In genomic region chr7:116576350-116577319, GRCh38 we compare ENCODE assay signal across 8 cellular contexts. TPM values are rescaled to one million over a fixed set of nuclear protein-coding genes. Genes with fewer than 3 reads are reported as not detected.
DNase-seq lines count a peak whose midpoint lies in the region; ATAC-seq and TF ChIP-seq lines count a peak whose summit lies in the region.

No MANE protein-coding gene starts in this region.

- TF ChIP-seq CTCF in fibroblast of lung (conservative IDR thresholded peaks at IDR 0.05 in 1 of 2, IDR thresholded peaks at IDR 0.05 in 1 of 2; ENCODE audit: low read depth in 1 of 2, low read length in 2 of 2) = peak in 1 of 2 donors; percentile 4
- no peak for TF ChIP-seq CTCF in thyroid gland (IDR thresholded peaks at IDR 0.05)

- H3K79me2 ChIP-seq in fibroblast of lung (ENCODE audit: control insufficient read depth, insufficient read depth, low read length) = no peaks in the 10 kb centered on the region

- no peaks in the 10 kb centered on the region for H3K36me3 ChIP-seq in fibroblast of lung (ENCODE audit: control insufficient read depth, insufficient read depth, low read length)
- H3K36me3 ChIP-seq in thyroid gland = no peaks in the 10 kb centered on the region

- no peak for DNase-seq in activated T-cell treated with anti-CD3 and anti-CD28 coated beads, Interleukin-2, amount 50 U/mL, for 4 hours
- DNase-seq in activated T-cell treated with anti-CD3 and anti-CD28 coated beads for 4 hours (no peak), LHCN-M2 (ENCODE audit: low read depth) (peak; percentile 100), fibroblast of lung (ENCODE audit: low read depth in 2 of 2) (peak; percentile 92 to 98), thyroid gland (no peak), head of caudate nucleus (no peak), DMS53 (lab: John Stamatoyannopoulos, UW) (no peak)

- peak; percentile 57 to 76 for ATAC-seq in activated T-cell treated with anti-CD3 and anti-CD28 coated beads, Interleukin-2, amount 50 U/mL, for 4 hours
- no peak for ATAC-seq in HG02759 (IDR thresholded peaks at IDR 0.05; ENCODE audit: unreplicated experiment)

- peaks cover 3% of the 10 kb centered on the region for H3K4me1 Mint-ChIP-seq in activated T-cell treated with anti-CD3 and anti-CD28 coated beads, Interleukin-2, amount 50 U/mL, for 4 hours (ENCODE audit: low read depth)

- H3K9me3 ChIP-seq in fibroblast of lung (ENCODE audit: control insufficient read depth, insufficient read depth, low read depth, low read length) = no peaks in the 10 kb centered on the region
- H3K9me3 ChIP-seq in thyroid gland = no peaks in the 10 kb centered on the region

- H3K9ac ChIP-seq in fibroblast of lung (ENCODE audit: insufficient read depth, low read length) = peak overlapping the region; percentile 29

- no peak overlapping the region for H3K4me3 Mint-ChIP-seq in activated T-cell treated with anti-CD3 and anti-CD28 coated beads, Interleukin-2, amount 50 U/mL, for 4 hours

- no peak for TF ChIP-seq POLR2A in thyroid gland (IDR thresholded peaks at IDR 0.05)

- H3K27ac ChIP-seq in fibroblast of lung (ENCODE audit: insufficient read depth, low read length) (peak overlapping the region; percentile 90), thyroid gland (peak overlapping the region in 2 of 3 donors; percentile 18 to 42)

- no peak overlapping the region for H2AFZ ChIP-seq in fibroblast of lung (ENCODE audit: low read length)

- H3K4me1 ChIP-seq in fibroblast of lung (ENCODE audit: control insufficient read depth, extremely low read depth, insufficient read depth, low read length) (peaks cover 18% of the 10 kb centered on the region), thyroid gland (peaks cover 0 to 24% of the 10 kb centered on the region in 2 donors)

- H3K4me3 ChIP-seq in fibroblast of lung (replicated peaks in 1 of 4; ENCODE audit: control extremely low read depth in 1 of 4, insufficient read depth in 1 of 4, low read depth in 3 of 4, low read length in 4 of 4) (peak overlapping the region in 2 of 4 experiments; percentile 2 to 23), thyroid gland (replicated peaks in 1 of 3) (no peak overlapping the region)

- H3K36me3 Mint-ChIP-seq in activated T-cell treated with anti-CD3 and anti-CD28 coated beads, Interleukin-2, amount 50 U/mL, for 4 hours (ENCODE audit: insufficient read depth) = no peaks in the 10 kb centered on the region

- peak overlapping the region; percentile 69 for H3K4me2 ChIP-seq in fibroblast of lung (ENCODE audit: extremely low read depth, insufficient read depth, low read length)

- H4K20me1 ChIP-seq in fibroblast of lung (ENCODE audit: control insufficient read depth, extremely low read depth, insufficient read depth, low read length) = no peaks in the 10 kb centered on the region

- H3K9me3 Mint-ChIP-seq in activated T-cell treated with anti-CD3 and anti-CD28 coated beads, Interleukin-2, amount 50 U/mL, for 4 hours = no peaks in the 10 kb centered on the region

- peaks cover 4% of the 10 kb centered on the region for H3K27me3 Mint-ChIP-seq in activated T-cell treated with anti-CD3 and anti-CD28 coated beads, Interleukin-2, amount 50 U/mL, for 4 hours (ENCODE audit: low read depth)

- intact Hi-C loops in thyroid gland (cut with DNase I) = no loop called here
- intact Hi-C loops in head of caudate nucleus (cut with DNase I) = no loop called here

- H3K27me3 ChIP-seq in fibroblast of lung (ENCODE audit: control insufficient read depth, insufficient read depth, low read length) (no peaks in the 10 kb centered on the region), thyroid gland (no peaks in the 10 kb centered on the region)

- WGBS in thyroid gland, 2 donors = 64 to 75% methylated on average over 7 of the region's 7 CpGs

RNA-seq across cellular contexts. Expression of gene CAV1, which starts 51.8 kb away (rescaled TPM):
- total RNA-seq in activated T-cell treated with anti-CD3 and anti-CD28 coated beads, Interleukin-2, amount 50 U/mL, for 4 hours = 1 to 10 TPM in 2 of 3 donors, under 1 TPM in 1; 0.48 to 1.2 (median 1.1) TPM
- total RNA-seq in LHCN-M2 (2014; rRNA removed) (1,409 and 1,463 TPM in 2 replicates), fibroblast of lung (174 and 461 TPM in 2 replicates), thyroid gland (100 to 1,000 TPM; 301 to 490 (median 321) TPM)
- polyA plus RNA-seq in LHCN-M2 (2012) = 1,281 TPM
- polyA plus RNA-seq in fibroblast of lung = 1,245 and 1,327 TPM in 2 replicates
- 881 and 940 TPM in 2 replicates for polyA plus RNA-seq in fibroblast of lung (2012)
- 3,025 and 3,345 TPM in 2 replicates for polyA minus RNA-seq in fibroblast of lung (ENCODE audit: low replicate concordance)

Comparison
In these comparisons a context has a peak if more than half of its experiments do, and no peak if none do; other contexts are left out.
1. DNase-seq: peak in LHCN-M2 (single experiment) and fibroblast of lung (2 of 2); none in activated T-cell treated with anti-CD3 and anti-CD28 coated beads, Interleukin-2, amount 50 U/mL, for 4 hours (single experiment), activated T-cell treated with anti-CD3 and anti-CD28 coated beads for 4 hours (single experiment), thyroid gland (0 of 2), head of caudate nucleus (0 of 42) and DMS53 (single experiment).
2. RNA of gene CAV1, which starts 51.8 kb away (total RNA-seq): 1,409 to 1,463 TPM in LHCN-M2, 174 to 461 TPM in fibroblast of lung and 301 to 490 TPM in thyroid gland; 0.48 to 1.2 TPM in activated T-cell treated with anti-CD3 and anti-CD28 coated beads, Interleukin-2, amount 50 U/mL, for 4 hours; every median in the first group is over 10 times any median in the second.